ENCODE assay signal across 27 cellular contexts in genomic region chr10:125130886-125131285, GRCh38.
"Had no signal": no experiment of that assay in that cellular context is flagged by ENCODE, and none has a peak within 500 bp of the region (broad histone marks: within the 10 kb centered on the region; RNA-seq: fewer than 3 reads in every experiment).

No MANE protein-coding gene starts in this region.

- H3K9me3 ChIP-seq: adrenal gland, body of pancreas, left lung, thoracic aorta, uterus had no signal

- H3K36me3 ChIP-seq: uterus had no signal

- H3K9ac ChIP-seq: parathyroid adenoma had no signal

- H3K4me3 Mint-ChIP-seq: activated CD8-positive, alpha-beta T cell treated with anti-CD3 and anti-CD28 coated beads for 36 hours; activated naive CD8-positive, alpha-beta T cell treated with anti-CD3 and anti-CD28 coated beads for 36 hours; activated T-cell treated with anti-CD3 and anti-CD28 coated beads, Interleukin-2, amount 50 U/mL, for 4 hours; activated T-helper 17 cell treated with anti-CD3 and anti-CD28 coated beads, Interleukin-2, amount 50 U/mL, for 72 hours; effector memory CD8-positive, alpha-beta T cell; naive B cell; neural crest cell; stimulated activated effector memory CD8-positive, alpha-beta T cell treated with anti-CD3 and anti-CD28 coated beads, Interleukin-12 subunit alpha, Interleukin-12 subunit beta, amount 100 ng/mL, for 72 hours; stimulated activated naive CD8-positive, alpha-beta T cell treated with anti-CD3 and anti-CD28 coated beads, Interleukin-15, Interleukin-2, amounts not matched to agents 100 ng/mL and 50 ng/mL, for 24 hours had no signal

- H3K27me3 ChIP-seq: adrenal gland, body of pancreas, left lung, uterus had no signal

- H3K4me1 Mint-ChIP-seq: activated naive CD8-positive, alpha-beta T cell treated with anti-CD3 and anti-CD28 coated beads for 36 hours; activated T-helper 17 cell treated with anti-CD3 and anti-CD28 coated beads, Interleukin-2, amount 50 U/mL, for 72 hours; naive B cell; stimulated activated effector memory CD8-positive, alpha-beta T cell treated with anti-CD3 and anti-CD28 coated beads, Interleukin-12 subunit alpha, Interleukin-12 subunit beta, amount 100 ng/mL, for 72 hours had no signal

- FAIRE-seq: endothelial cell of umbilical vein, islet of Langerhans had no signal

- DNase-seq: activated CD4-positive, alpha-beta T cell treated with anti-CD3 and anti-CD28 coated beads, Interleukin-2, amount 50 U/mL, for 1 hour; activated CD8-positive, alpha-beta T cell treated with anti-CD3 and anti-CD28 coated beads for 36 hours; activated naive CD4-positive, alpha-beta T cell treated with Interleukin-2 at 50 U/mL for 16 hours; activated naive CD8-positive, alpha-beta T cell treated with anti-CD3 and anti-CD28 coated beads for 36 hours; activated T-cell treated with anti-CD3 and anti-CD28 coated beads, Interleukin-2, amount 50 U/mL, for 4 hours; cortex of kidney; effector memory CD8-positive, alpha-beta T cell; foreskin fibroblast; left lung; naive B cell; occipital lobe; stimulated activated CD4-positive, alpha-beta T cell treated with anti-CD3 and anti-CD28 coated beads, Interleukin-12 subunit alpha, Interleukin-12 subunit beta, amount 100 ng/mL, for 4 hours; stimulated activated CD4-positive, alpha-beta T cell treated with anti-CD3 and anti-CD28 coated beads, Interleukin-4, amount 100 ng/mL, for 24 hours; T-helper 2 cell; trophoblast cell; uterus had no signal

- H3K36me3 Mint-ChIP-seq: activated naive CD8-positive, alpha-beta T cell treated with anti-CD3 and anti-CD28 coated beads for 36 hours; stimulated activated effector memory CD8-positive, alpha-beta T cell treated with anti-CD3 and anti-CD28 coated beads, Interleukin-12 subunit alpha, Interleukin-12 subunit beta, amount 100 ng/mL, for 72 hours had no signal

- H3K27ac ChIP-seq: adrenal gland, left lung, parathyroid adenoma, thoracic aorta, uterus had no signal

- H3K27me3 Mint-ChIP-seq: activated CD8-positive, alpha-beta T cell treated with anti-CD3 and anti-CD28 coated beads for 36 hours; stimulated activated naive CD8-positive, alpha-beta T cell treated with anti-CD3 and anti-CD28 coated beads, Interleukin-15, Interleukin-2, amounts not matched to agents 100 ng/mL and 50 ng/mL, for 24 hours had no signal

- H2AFZ ChIP-seq: parathyroid adenoma had no signal

- ATAC-seq: activated CD8-positive, alpha-beta T cell treated with anti-CD3 and anti-CD28 coated beads for 36 hours; activated T-cell treated with anti-CD3 and anti-CD28 coated beads, Interleukin-2, amount 50 U/mL, for 4 hours; activated T-helper 17 cell treated with anti-CD3 and anti-CD28 coated beads, Interleukin-2, amount 50 U/mL, for 72 hours; body of pancreas; effector memory CD8-positive, alpha-beta T cell; esophagus mucosa; stimulated activated effector memory CD8-positive, alpha-beta T cell treated with anti-CD3 and anti-CD28 coated beads, Interleukin-12 subunit alpha, Interleukin-12 subunit beta, amount 100 ng/mL, for 72 hours had no signal

- H3K9me3 Mint-ChIP-seq: activated CD8-positive, alpha-beta T cell treated with anti-CD3 and anti-CD28 coated beads for 36 hours; activated naive CD8-positive, alpha-beta T cell treated with anti-CD3 and anti-CD28 coated beads for 36 hours; activated T-cell treated with anti-CD3 and anti-CD28 coated beads, Interleukin-2, amount 50 U/mL, for 4 hours; activated T-helper 17 cell treated with anti-CD3 and anti-CD28 coated beads, Interleukin-2, amount 50 U/mL, for 72 hours; effector memory CD8-positive, alpha-beta T cell; neural crest cell; stimulated activated effector memory CD8-positive, alpha-beta T cell treated with anti-CD3 and anti-CD28 coated beads, Interleukin-12 subunit alpha, Interleukin-12 subunit beta, amount 100 ng/mL, for 72 hours; stimulated activated naive CD8-positive, alpha-beta T cell treated with anti-CD3 and anti-CD28 coated beads, Interleukin-15, Interleukin-2, amounts not matched to agents 100 ng/mL and 50 ng/mL, for 24 hours had no signal

- H3K4me3 ChIP-seq: adrenal gland, body of pancreas, left lung, thoracic aorta, uterus had no signal

- H3K27ac Mint-ChIP-seq: activated CD8-positive, alpha-beta T cell treated with anti-CD3 and anti-CD28 coated beads for 36 hours; activated naive CD8-positive, alpha-beta T cell treated with anti-CD3 and anti-CD28 coated beads for 36 hours; activated T-helper 17 cell treated with anti-CD3 and anti-CD28 coated beads, Interleukin-2, amount 50 U/mL, for 72 hours; effector memory CD8-positive, alpha-beta T cell; stimulated activated effector memory CD8-positive, alpha-beta T cell treated with anti-CD3 and anti-CD28 coated beads, Interleukin-12 subunit alpha, Interleukin-12 subunit beta, amount 100 ng/mL, for 72 hours; stimulated activated naive CD8-positive, alpha-beta T cell treated with anti-CD3 and anti-CD28 coated beads, Interleukin-15, Interleukin-2, amounts not matched to agents 100 ng/mL and 50 ng/mL, for 24 hours had no signal
